Comparison of ENCODE assay signal across 8 cellular contexts in the genomic region with DNA sequence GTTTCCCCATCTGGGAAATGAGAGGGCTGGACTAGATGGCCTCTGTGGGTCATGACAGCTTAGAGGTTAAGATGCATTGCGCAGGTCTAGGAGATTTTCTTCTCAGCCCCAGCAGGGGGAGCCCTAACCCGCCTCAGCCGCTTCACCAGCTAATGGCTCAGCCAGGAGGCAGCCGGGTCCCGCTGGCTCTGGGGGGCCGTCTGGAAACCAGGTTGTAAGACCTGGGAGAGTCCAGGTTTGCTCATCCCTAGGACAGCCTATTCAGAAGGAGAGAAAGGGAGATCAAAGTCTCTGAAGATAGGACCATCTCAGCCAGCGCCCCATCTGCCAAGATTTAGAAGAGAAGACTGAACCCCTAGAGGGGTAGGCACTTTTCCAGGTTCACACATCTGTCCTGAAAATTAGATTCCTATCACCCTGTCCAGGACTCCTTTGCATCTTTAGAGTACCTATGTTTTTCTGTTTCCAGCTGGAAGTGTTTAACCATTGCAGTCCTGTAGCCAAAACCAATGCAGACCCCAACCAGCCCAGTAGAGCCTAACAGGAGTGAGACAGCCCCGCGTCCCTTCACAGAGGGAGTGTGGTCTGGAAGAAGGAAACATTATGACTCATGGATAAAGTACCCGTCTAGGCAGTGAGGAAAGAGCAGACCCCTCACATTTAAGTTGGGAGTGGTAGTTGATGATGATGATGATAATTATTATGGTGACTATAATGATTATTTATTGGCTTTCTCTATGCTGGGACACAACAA. TPM values are rescaled to one million over a fixed set of nuclear protein-coding genes. Genes with fewer than 3 reads are reported as not detected.
DNase-seq lines count a peak whose midpoint lies in the region; ATAC-seq and TF ChIP-seq lines count a peak whose summit lies in the region.

No MANE protein-coding gene starts in this region.

- WGBS in heart left ventricle, 4 donors, result 25 to 29% (median 27%) methylated on average over 9 to 10 of the region's 10 CpGs

- H3K36me3 ChIP-seq in SU-DHL-6 (ENCODE audit: low read length) (no peaks in the 10 kb centered on the region), heart left ventricle (peaks cover 0 to 30% (median 22%) of the 10 kb centered on the region in 9 donors), vagina (peaks cover 0 to 22% of the 10 kb centered on the region in 2 donors)

- no peak overlapping the region for H3K27ac Mint-ChIP-seq in activated naive CD8-positive, alpha-beta T cell treated with anti-CD3 and anti-CD28 coated beads for 36 hours

- TF ChIP-seq POLR2A in NB4 (IDR thresholded peaks at IDR 0.05; ENCODE audit: extremely low read depth, insufficient read length) (no peak), heart left ventricle (IDR thresholded peaks at IDR 0.05) (no peak), vagina (IDR thresholded peaks at IDR 0.05) (no peak)

- no peaks in the 10 kb centered on the region for H3K27me3 Mint-ChIP-seq in activated naive CD8-positive, alpha-beta T cell treated with anti-CD3 and anti-CD28 coated beads for 36 hours

- no peaks in the 10 kb centered on the region for H3K9me2 ChIP-seq in SU-DHL-6 (replicated peaks; ENCODE audit: insufficient read depth, low read length)

- no peaks in the 10 kb centered on the region for H3K36me3 Mint-ChIP-seq in activated naive CD8-positive, alpha-beta T cell treated with anti-CD3 and anti-CD28 coated beads for 36 hours

- no peak overlapping the region for H2AFZ ChIP-seq in SU-DHL-6 (ENCODE audit: low read depth, low read length, severe bottlenecking)

- H3K4me1 ChIP-seq in heart left ventricle, result peaks cover 3 to 39% (median 23%) of the 10 kb centered on the region in 12 donors
- peaks cover 26% of the 10 kb centered on the region for H3K4me1 ChIP-seq in vagina

- H3K9me3 ChIP-seq in SU-DHL-6 (ENCODE audit: insufficient read depth, low read length) (no peaks in the 10 kb centered on the region), heart left ventricle (no peaks in the 10 kb centered on the region), vagina (no peaks in the 10 kb centered on the region)

- H3K4me3 Mint-ChIP-seq in activated naive CD8-positive, alpha-beta T cell treated with anti-CD3 and anti-CD28 coated beads for 36 hours, result no peak overlapping the region

- H3K9me3 Mint-ChIP-seq in activated naive CD8-positive, alpha-beta T cell treated with anti-CD3 and anti-CD28 coated beads for 36 hours, result no peaks in the 10 kb centered on the region

- no peaks in the 10 kb centered on the region for H3K79me2 ChIP-seq in SU-DHL-6 (ENCODE audit: insufficient read depth, low read length)

- H3K4me3 ChIP-seq in HFF-Myc (replicated peaks; ENCODE audit: low read depth, low read length), result no peak overlapping the region
- H3K4me3 ChIP-seq in NB4 (ENCODE audit: low read depth, low read length), result no peak overlapping the region
- H3K4me3 ChIP-seq in SU-DHL-6 (ENCODE audit: insufficient read depth, low read length, poor library complexity, severe bottlenecking), result no peak overlapping the region
- no peak overlapping the region for H3K4me3 ChIP-seq in heart left ventricle
- no peak overlapping the region for H3K4me3 ChIP-seq in vagina

- H3K27ac ChIP-seq in SU-DHL-6 (ENCODE audit: low read depth, low read length) (no peak overlapping the region), heart left ventricle (peak overlapping the region in 9 of 12 donors; percentile 4 to 52 (median 28)), vagina (peak overlapping the region; percentile 85)

- no peaks in the 10 kb centered on the region for H4K20me1 ChIP-seq in SU-DHL-6 (ENCODE audit: low read depth, low read length)

- H3K4me2 ChIP-seq in SU-DHL-6 (ENCODE audit: low read depth, low read length, poor library complexity, severe bottlenecking), result no peak overlapping the region

- no peaks in the 10 kb centered on the region for H3F3A ChIP-seq in SU-DHL-6 (ENCODE audit: insufficient read depth)

- peak; percentile 75 to 87 (median 86) for ATAC-seq in heart left ventricle

- H3K4me1 Mint-ChIP-seq in activated naive CD8-positive, alpha-beta T cell treated with anti-CD3 and anti-CD28 coated beads for 36 hours, result peaks cover 9% of the 10 kb centered on the region

- H3K27me3 ChIP-seq in SU-DHL-6 (ENCODE audit: low read length) (no peaks in the 10 kb centered on the region), heart left ventricle (no peaks in the 10 kb centered on the region), vagina (no peaks in the 10 kb centered on the region)

- DNase-seq in HFF-Myc (ENCODE audit: extremely low read depth, low read depth), result no peak
- DNase-seq in NB4 (ENCODE audit: low read depth), result peak; percentile 79
- peak; percentile 82 for DNase-seq in activated naive CD8-positive, alpha-beta T cell treated with anti-CD3 and anti-CD28 coated beads for 36 hours
- DNase-seq in heart left ventricle, result peak; percentile 84 to 92 (median 87)
- DNase-seq in putamen (ENCODE audit: low spot score), result peak; percentile 81
- no peak for DNase-seq in vagina (ENCODE audit: extremely low spot score in 2 of 2)

- intact Hi-C loops in heart left ventricle (cut with DNase I) (loop anchor here in 9 of 10 donors (1.0 to 5.0 kb wide), 8 partner anchors 58 to 848 kb away; no protein-coding TSS in a partner anchor), vagina (cut with DNase I) (loop anchor here (1.0 to 2.0 kb wide), 2 partner anchors 60 to 81 kb away; no protein-coding TSS in a partner anchor)

- TF ChIP-seq CTCF in GM12874 (IDR thresholded peaks at IDR 0.05; ENCODE audit: insufficient read depth, low read depth, low read length) (peak; percentile 86), HFF-Myc (IDR thresholded peaks at IDR 0.05; ENCODE audit: low read depth, low read length, missing control alignments) (peak; percentile 89), NB4 (IDR thresholded peaks at IDR 0.05; ENCODE audit: low read depth, low read length) (peak; percentile 77), SU-DHL-6 (IDR thresholded peaks at IDR 0.05; ENCODE audit: insufficient read depth, low read length, poor library complexity, severe bottlenecking) (peak; percentile 70), heart left ventricle (IDR thresholded peaks at IDR 0.05) (peak; percentile 80 to 98 (median 92)), vagina (IDR thresholded peaks at IDR 0.05) (peak; percentile 65 to 93 (median 93))

- H3K9ac ChIP-seq in SU-DHL-6 (ENCODE audit: low read length), result no peak overlapping the region

RNA-seq across cellular contexts. Expression of a gene that starts 27.5 kb away (rescaled TPM):
- total RNA-seq in activated naive CD8-positive, alpha-beta T cell treated with anti-CD3 and anti-CD28 coated beads for 36 hours, result under 1 TPM; 0.62 to 0.66 TPM
- total RNA-seq in heart left ventricle (1,000 to 10,000 TPM in 1 of 9 donors, 100 to 1,000 TPM in 8; 355 to 1,522 (median 471) TPM), vagina (273 TPM)
- 100 to 1,000 TPM; 119 to 747 TPM for polyA plus RNA-seq in heart left ventricle

Comparison
In these comparisons a context has a peak if more than half of its experiments do, and no peak if none do; other contexts are left out.
1. DNase-seq: peak in NB4 (single experiment), activated naive CD8-positive, alpha-beta T cell treated with anti-CD3 and anti-CD28 coated beads for 36 hours (single experiment), heart left ventricle (5 of 5) and putamen (single experiment); none in HFF-Myc (single experiment) and vagina (0 of 2).
2. RNA of a gene that starts 27.5 kb away (total RNA-seq): 355 to 1,522 TPM in heart left ventricle and 273 TPM in vagina (single experiment); 0.62 to 0.66 TPM in activated naive CD8-positive, alpha-beta T cell treated with anti-CD3 and anti-CD28 coated beads for 36 hours; every median in the first group is over 100 times any median in the second.
3. Peak in every context shown above with its lines, with median percentiles within 50 percentile points of each other: CTCF ChIP-seq.